ENCODE assay signal across 8 cellular contexts in the genomic region with DNA sequence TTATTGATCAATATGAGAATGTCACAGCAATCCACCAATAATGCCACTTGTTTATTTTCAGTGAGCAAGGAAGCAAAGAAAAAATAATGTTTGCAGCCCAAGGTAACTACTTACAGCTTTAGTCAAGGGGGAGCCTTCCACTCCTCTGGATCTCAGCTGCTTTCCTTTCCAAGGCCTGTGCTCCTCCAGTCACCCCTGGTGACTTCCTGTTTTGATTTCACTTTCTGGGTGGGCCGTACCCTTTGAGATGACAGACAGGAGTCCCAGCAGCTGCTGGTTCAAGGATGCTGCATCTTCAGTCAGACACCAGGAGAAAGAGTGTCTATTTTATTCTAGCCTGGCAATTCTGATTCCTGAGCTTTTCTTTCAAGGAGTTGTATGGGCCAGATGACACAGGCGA. TPM values are rescaled to one million over a fixed set of nuclear protein-coding genes. Genes with fewer than 3 reads are reported as not detected.
A peak's percentile ranks its signal among the peaks of the same experiment; 100 is the strongest.
DNase-seq lines count a peak whose midpoint lies in the region; ATAC-seq and TF ChIP-seq lines count a peak whose summit lies in the region.

No MANE protein-coding gene starts in this region.

- no peak for TF ChIP-seq CTCF in CD8-positive, alpha-beta T cell (IDR thresholded peaks at IDR 0.05)

- peaks cover 22% of the 10 kb centered on the region for H3K36me3 Mint-ChIP-seq in CD8-positive, alpha-beta T cell
- no peaks in the 10 kb centered on the region for H3K36me3 Mint-ChIP-seq in activated CD4-positive, alpha-beta memory T cell treated with anti-CD3 and anti-CD28 coated beads, Interleukin-2, amount 10 ng/mL, durations not matched to agents 7 days and 5 days (ENCODE audit: low read depth)
- no peaks in the 10 kb centered on the region for H3K36me3 Mint-ChIP-seq in memory B cell

- peaks cover 55% of the 10 kb centered on the region for H3K4me1 Mint-ChIP-seq in CD8-positive, alpha-beta T cell (ENCODE audit: low read depth)
- peaks cover 25% of the 10 kb centered on the region for H3K4me1 Mint-ChIP-seq in activated CD4-positive, alpha-beta memory T cell treated with anti-CD3 and anti-CD28 coated beads, Interleukin-2, amount 10 ng/mL, durations not matched to agents 7 days and 5 days
- H3K4me1 Mint-ChIP-seq in memory B cell: peaks cover 18% of the 10 kb centered on the region

- peak overlapping the region; percentile 87 for H3K4me3 Mint-ChIP-seq in CD8-positive, alpha-beta T cell
- H3K4me3 Mint-ChIP-seq in activated CD4-positive, alpha-beta memory T cell treated with anti-CD3 and anti-CD28 coated beads, Interleukin-2, amount 10 ng/mL, durations not matched to agents 7 days and 5 days: peak overlapping the region; percentile 32
- peak overlapping the region; percentile 83 for H3K4me3 Mint-ChIP-seq in memory B cell

- peak overlapping the region; percentile 38 for H3K4me3 ChIP-seq in CD8-positive, alpha-beta T cell (ENCODE audit: low read depth, low read length)

- no peaks in the 10 kb centered on the region for H3K36me3 ChIP-seq in CD8-positive, alpha-beta T cell (ENCODE audit: insufficient read depth, low read length)

- POLR2A ChIA-PET in CD8-positive, alpha-beta T cell (lab: Charles Lee): interaction anchor here (0.6 to 4.8 kb wide), 8 partner anchors 13 to 304 kb away, joined by 3 to 55 read pairs (median 4); a partner anchor contains a TSS
- POLR2A ChIA-PET in activated CD4-positive, alpha-beta memory T cell treated with anti-CD3 and anti-CD28 coated beads, Interleukin-2, amount 10 ng/mL, durations not matched to agents 7 days and 5 days (lab: Charles Lee): interaction anchor here (0.9 to 4.2 kb wide), 7 partner anchors 10 to 250 kb away, joined by 3 to 29 read pairs (median 4); a partner anchor contains a TSS

- peaks cover 35% of the 10 kb centered on the region for H3K4me1 ChIP-seq in CD8-positive, alpha-beta T cell (ENCODE audit: insufficient read depth, low read length)

- CTCF ChIA-PET in CD8-positive, alpha-beta T cell (lab: Charles Lee): interaction anchor here (0.7 to 4.4 kb wide), 7 partner anchors 17 to 233 kb away, joined by 3 to 30 read pairs (median 4); a partner anchor contains a TSS
- CTCF ChIA-PET in activated CD4-positive, alpha-beta memory T cell treated with anti-CD3 and anti-CD28 coated beads, Interleukin-2, amount 10 ng/mL, durations not matched to agents 7 days and 5 days (lab: Charles Lee): interaction anchor here (0.6 to 4.8 kb wide), 7 partner anchors 14 to 483 kb away, joined by 3 to 34 read pairs (median 5); a partner anchor contains a TSS

- H3K9me3 Mint-ChIP-seq in CD8-positive, alpha-beta T cell: no peaks in the 10 kb centered on the region
- no peaks in the 10 kb centered on the region for H3K9me3 Mint-ChIP-seq in activated CD4-positive, alpha-beta memory T cell treated with anti-CD3 and anti-CD28 coated beads, Interleukin-2, amount 10 ng/mL, durations not matched to agents 7 days and 5 days
- H3K9me3 Mint-ChIP-seq in memory B cell: no peaks in the 10 kb centered on the region

- peak; percentile 3 to 74 (median 45) for DNase-seq in CD8-positive, alpha-beta T cell
- DNase-seq in HK-2 (ENCODE audit: unreplicated experiment) (peak; percentile 11), memory B cell (ENCODE audit: low spot score in 2 of 2) (peak; percentile 34 to 49), cerebellum (ENCODE audit: low spot score) (no peak), NCI-H2171 treated with DMSO at 0.1 percent for 48 hours (lab: John Stamatoyannopoulos, UW) (no peak), NCI-H446 (lab: John Stamatoyannopoulos, UW) (no peak)
- DNase-seq in activated CD4-positive, alpha-beta memory T cell treated with anti-CD3 and anti-CD28 coated beads, Interleukin-2, amount 10 ng/mL, durations not matched to agents 7 days and 5 days: peak; percentile 48

- no peaks in the 10 kb centered on the region for H3K27me3 Mint-ChIP-seq in CD8-positive, alpha-beta T cell (ENCODE audit: low read depth)
- no peaks in the 10 kb centered on the region for H3K27me3 Mint-ChIP-seq in activated CD4-positive, alpha-beta memory T cell treated with anti-CD3 and anti-CD28 coated beads, Interleukin-2, amount 10 ng/mL, durations not matched to agents 7 days and 5 days
- no peaks in the 10 kb centered on the region for H3K27me3 Mint-ChIP-seq in memory B cell

- peak; percentile 97 for ATAC-seq in CD8-positive, alpha-beta T cell
- ATAC-seq in GM21390 (IDR thresholded peaks at IDR 0.05; ENCODE audit: unreplicated experiment) (peak; percentile 90), memory B cell (ENCODE audit: low read depth) (peak; percentile 95)

- no peaks in the 10 kb centered on the region for H3K27me3 ChIP-seq in CD8-positive, alpha-beta T cell (ENCODE audit: insufficient read depth, low read length)

- intact Hi-C loops in CD8-positive, alpha-beta T cell (cut with DNase I, micrococcal nuclease): loop anchor here (1.0 to 5.0 kb wide), 4 partner anchors 35 to 250 kb away; a partner anchor contains a TSS

- peak overlapping the region; percentile 23 for H3K27ac ChIP-seq in CD8-positive, alpha-beta T cell (ENCODE audit: low read depth, low read length)

- H3K9me3 ChIP-seq in CD8-positive, alpha-beta T cell (ENCODE audit: low read length): no peaks in the 10 kb centered on the region

- H3K27ac Mint-ChIP-seq in CD8-positive, alpha-beta T cell: peak overlapping the region; percentile 93
- peak overlapping the region; percentile 11 for H3K27ac Mint-ChIP-seq in activated CD4-positive, alpha-beta memory T cell treated with anti-CD3 and anti-CD28 coated beads, Interleukin-2, amount 10 ng/mL, durations not matched to agents 7 days and 5 days
- H3K27ac Mint-ChIP-seq in memory B cell: peak overlapping the region; percentile 79

RNA-seq across cellular contexts. Expression of a gene that starts 5.6 kb away (rescaled TPM):
- 1 to 10 TPM; 8.0 to 8.3 TPM for total RNA-seq in CD8-positive, alpha-beta T cell
- total RNA-seq in activated CD4-positive, alpha-beta memory T cell treated with anti-CD3 and anti-CD28 coated beads, Interleukin-2, amount 10 ng/mL, durations not matched to agents 7 days and 5 days: 1 to 10 TPM; 5.3 to 6.1 TPM
- total RNA-seq in cerebellum: 0.27 TPM

RNA-seq across cellular contexts. Expression of a gene that starts 35.2 kb away (rescaled TPM):
- total RNA-seq in CD8-positive, alpha-beta T cell: 10 to 100 TPM in 1 of 2 experiments, 1 to 10 TPM in 1; 10.0 to 11.8 TPM
- 1 to 10 TPM; 7.2 to 7.7 TPM for total RNA-seq in activated CD4-positive, alpha-beta memory T cell treated with anti-CD3 and anti-CD28 coated beads, Interleukin-2, amount 10 ng/mL, durations not matched to agents 7 days and 5 days
- total RNA-seq in cerebellum: 18.2 TPM

RNA-seq across cellular contexts. Expression of a gene that starts 49.4 kb away (rescaled TPM):
- total RNA-seq in CD8-positive, alpha-beta T cell: not detected
- total RNA-seq in activated CD4-positive, alpha-beta memory T cell treated with anti-CD3 and anti-CD28 coated beads, Interleukin-2, amount 10 ng/mL, durations not matched to agents 7 days and 5 days: not detected
- total RNA-seq in cerebellum: 0.09 TPM

RNA-seq across cellular contexts. Expression of a gene that starts 51.1 kb away (rescaled TPM):
- total RNA-seq in CD8-positive, alpha-beta T cell: 1,000 to 10,000 TPM; 3,006 to 3,159 TPM
- 1,000 to 10,000 TPM; 1,199 to 1,203 TPM for total RNA-seq in activated CD4-positive, alpha-beta memory T cell treated with anti-CD3 and anti-CD28 coated beads, Interleukin-2, amount 10 ng/mL, durations not matched to agents 7 days and 5 days
- 569 TPM for total RNA-seq in cerebellum

Comparison
In these comparisons a context has a peak if more than half of its experiments do, and no peak if none do; other contexts are left out.
1. DNase-seq: peak in CD8-positive, alpha-beta T cell (7 of 7), HK-2 (single experiment), activated CD4-positive, alpha-beta memory T cell treated with anti-CD3 and anti-CD28 coated beads, Interleukin-2, amount 10 ng/mL, durations not matched to agents 7 days and 5 days (single experiment) and memory B cell (2 of 2); none in cerebellum (single experiment), NCI-H2171 treated with DMSO at 0.1 percent for 48 hours (single experiment) and NCI-H446 (0 of 2).
2. H3K27ac Mint-ChIP-seq: peak in every context shown above with its lines; median percentile 93 in CD8-positive, alpha-beta T cell; 79 in memory B cell; 11 in activated CD4-positive, alpha-beta memory T cell treated with anti-CD3 and anti-CD28 coated beads, Interleukin-2, amount 10 ng/mL, durations not matched to agents 7 days and 5 days.
3. H3K4me3 Mint-ChIP-seq: peak in every context shown above with its lines; median percentile 87 in CD8-positive, alpha-beta T cell; 83 in memory B cell; 32 in activated CD4-positive, alpha-beta memory T cell treated with anti-CD3 and anti-CD28 coated beads, Interleukin-2, amount 10 ng/mL, durations not matched to agents 7 days and 5 days.
4. Peak in every context shown above with its lines, with median percentiles within 50 percentile points of each other: ATAC-seq.